32 cellular contexts compared by ENCODE assay signal in the genomic region with DNA sequence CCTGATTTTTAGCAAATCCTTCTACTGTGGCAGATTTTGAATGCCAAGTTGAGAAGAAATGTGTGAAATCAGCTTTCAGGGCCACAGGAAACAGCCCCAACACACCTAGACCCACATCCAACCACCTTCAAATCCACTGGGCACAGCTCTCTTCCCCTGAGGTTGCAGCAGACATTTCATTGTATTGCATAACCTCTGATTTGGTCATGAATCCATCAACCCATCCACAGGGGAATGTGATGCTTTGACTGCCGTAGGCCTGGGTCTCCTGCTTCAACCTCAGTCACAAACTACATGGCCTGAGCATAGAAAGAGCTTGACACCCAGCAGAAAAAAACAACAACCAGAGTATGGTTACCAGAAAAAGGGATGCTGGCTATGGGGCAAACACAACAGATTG.
"Had no signal": no experiment of that assay in that cellular context is flagged by ENCODE, and none has a peak within 500 bp of the region (broad histone marks: within the 10 kb centered on the region; RNA-seq: fewer than 3 reads in every experiment).

No MANE protein-coding gene starts in this region.

- H3K9me3 ChIP-seq: adrenal gland, body of pancreas had no signal

- H3K4me3 ChIP-seq: adrenal gland, body of pancreas had no signal

- H3K27me3 ChIP-seq: brain microvascular endothelial cell had no signal

- H3K4me1 ChIP-seq: adrenal gland, body of pancreas had no signal

- H3K27ac ChIP-seq: adrenal gland, body of pancreas, brain microvascular endothelial cell, VCaP had no signal

- H3K36me3 ChIP-seq: adrenal gland, brain microvascular endothelial cell had no signal

- DNase-seq: activated B cell treated with CpG ODN at 0.5 μM for 24 hours; activated CD4-positive, alpha-beta memory T cell treated with anti-CD3 and anti-CD28 coated beads for 36 hours; activated CD4-positive, alpha-beta T cell treated with anti-CD3 and anti-CD28 coated beads for 4 hours; activated CD4-positive, alpha-beta T cell treated with anti-CD3 and anti-CD28 coated beads, Interleukin-2, amount 10 ng/mL, durations not matched to agents 24 days and 14 days; activated CD4-positive, alpha-beta T cell treated with anti-CD3 and anti-CD28 coated beads, Interleukin-2, amount 50 U/mL, for 1 hour; activated CD4-positive, alpha-beta T cell treated with anti-CD3 and anti-CD28 coated beads, Interleukin-2, amount 50 U/mL, for 4 hours; activated CD4-positive, CD25-positive, alpha-beta regulatory T cell treated with anti-CD3 and anti-CD28 coated beads, Interleukin-2, amount 50 U/mL, for 72 hours; activated CD8-positive, alpha-beta memory T cell treated with anti-CD3 and anti-CD28 coated beads, Interleukin-2, amount 50 U/mL, for 4 hours; activated CD8-positive, alpha-beta T cell treated with anti-CD3 and anti-CD28 coated beads for 36 hours; activated effector memory CD4-positive, alpha-beta T cell treated with anti-CD3 and anti-CD28 coated beads, Interleukin-2, amount 50 U/mL, for 16 hours; activated gamma-delta T cell treated with Interleukin-2 at 50 U/mL for 16 hours; activated naive CD4-positive, alpha-beta T cell; activated naive CD4-positive, alpha-beta T cell treated with anti-CD3 and anti-CD28 coated beads for 36 hours; activated naive CD4-positive, alpha-beta T cell treated with anti-CD3 and anti-CD28 coated beads, Interleukin-2, amount 50 U/mL, for 16 hours; activated naive CD8-positive, alpha-beta T cell treated with anti-CD3 and anti-CD28 coated beads for 36 hours; activated T-cell treated with anti-CD3 and anti-CD28 coated beads for 4 hours; activated T-cell treated with anti-CD3 and anti-CD28 coated beads, Interleukin-2, amount 50 U/mL, for 1 hour; activated T-cell treated with anti-CD3 and anti-CD28 coated beads, Interleukin-2, amount 50 U/mL, for 4 hours; activated T-cell treated with anti-CD3 and anti-CD28 coated beads, Interleukin-2, amount 50 U/mL, for 72 hours; adrenal gland; amniotic stem cell; body of pancreas; brain microvascular endothelial cell; central memory CD4-positive, alpha-beta T cell; T-cell; T-helper 17 cell; T1000 had no signal

- FAIRE-seq: astrocyte, TTC549 had no signal

- ATAC-seq: activated CD8-positive, alpha-beta T cell treated with anti-CD3 and anti-CD28 coated beads for 36 hours; activated naive CD4-positive, alpha-beta T cell treated with anti-CD3 and anti-CD28 coated beads, Interleukin-2, amount 50 U/mL, for 72 hours; activated T-cell treated with anti-CD3 and anti-CD28 coated beads, Interleukin-2, amount 50 U/mL, for 4 hours; activated T-cell treated with anti-CD3 and anti-CD28 coated beads, Interleukin-2, amount 50 U/mL, for 72 hours; activated T-helper 17 cell treated with anti-CD3 and anti-CD28 coated beads, Interleukin-2, amount 50 U/mL, for 72 hours; body of pancreas; T-cell; T-helper 17 cell had no signal
